Comparison of ENCODE assay signal across 8 cellular contexts in genomic region chr4:77385124-77385969, GRCh38.
DNase-seq lines count a peak whose midpoint lies in the region; ATAC-seq and TF ChIP-seq lines count a peak whose summit lies in the region.

No MANE protein-coding gene starts in this region.

- ATAC-seq in GM19372 (IDR thresholded peaks at IDR 0.05; ENCODE audit: low read depth, unreplicated experiment): peak; percentile 79

- H3K9me3 ChIP-seq in SJCRH30 (replicated peaks) (no peaks in the 10 kb centered on the region), vagina (no peaks in the 10 kb centered on the region)

- H3K27ac ChIP-seq in SJCRH30: no peak overlapping the region
- H3K27ac ChIP-seq in vagina: no peak overlapping the region

- peak; percentile 62 to 86 (median 76) for TF ChIP-seq CTCF in vagina (IDR thresholded peaks at IDR 0.05)

- H3K4me1 ChIP-seq in SJCRH30: no peaks in the 10 kb centered on the region
- H3K4me1 ChIP-seq in vagina: no peaks in the 10 kb centered on the region

- no peaks in the 10 kb centered on the region; the same call in 1 of the 2 replicates for H3K27me3 ChIP-seq in SJCRH30
- no peaks in the 10 kb centered on the region for H3K27me3 ChIP-seq in vagina

- intact Hi-C loops in head of caudate nucleus (cut with DNase I) (loop anchor here (2.0 to 10.0 kb wide), 2 partner anchors 47 to 219 kb away; partner anchors contain the start of gene CXCL13), posterior cingulate gyrus (cut with DNase I) (loop anchor here (1.0 to 10.0 kb wide), 3 partner anchors 48 to 309 kb away; no protein-coding TSS in a partner anchor), vagina (cut with DNase I) (no loop called here)

- no peak for TF ChIP-seq POLR2A in vagina (IDR thresholded peaks at IDR 0.05)

- DNase-seq in CMK (ENCODE audit: low read depth) (peak; percentile 15), HuH-7 (ENCODE audit: low spot score) (peak; percentile 47), SJCRH30 (peak; percentile 53 to 83), head of caudate nucleus (peak; percentile 25 to 89 (median 73)), posterior cingulate gyrus (peak; percentile 35 to 93 (median 67)), vagina (ENCODE audit: extremely low spot score in 2 of 2) (no peak)
- peak; percentile 47 for DNase-seq in activated naive CD4-positive, alpha-beta T cell treated with anti-CD3 and anti-CD28 coated beads, Interleukin-2, amount 50 U/mL, for 16 hours

- H3K4me3 ChIP-seq in SJCRH30: no peak overlapping the region
- H3K4me3 ChIP-seq in vagina: no peak overlapping the region

- H3K36me3 ChIP-seq in SJCRH30: no peaks in the 10 kb centered on the region
- no peaks in the 10 kb centered on the region for H3K36me3 ChIP-seq in vagina

Comparison
In these comparisons a context has a peak if more than half of its experiments do, and no peak if none do; other contexts are left out.
1. DNase-seq: peak in CMK (single experiment), HuH-7 (single experiment), SJCRH30 (2 of 2), activated naive CD4-positive, alpha-beta T cell treated with anti-CD3 and anti-CD28 coated beads, Interleukin-2, amount 50 U/mL, for 16 hours (single experiment), head of caudate nucleus (42 of 42) and posterior cingulate gyrus (10 of 10); none in vagina (0 of 2).